14 cellular contexts compared by ENCODE assay signal in genomic region chr12:31727197-31727596, GRCh38. TPM values are rescaled to one million over a fixed set of nuclear protein-coding genes. Genes with fewer than 3 reads are reported as not detected.
DNase-seq lines count a peak whose midpoint lies in the region; ATAC-seq and TF ChIP-seq lines count a peak whose summit lies in the region.
"Had no signal": no experiment of that assay in that cellular context is flagged by ENCODE, and none has a peak within 500 bp of the region (broad histone marks: within the 10 kb centered on the region; RNA-seq: fewer than 3 reads in every experiment).

No MANE protein-coding gene starts in this region.

- no peak for ATAC-seq in stimulated activated naive CD8-positive, alpha-beta T cell treated with anti-CD3 and anti-CD28 coated beads, Interleukin-15, Interleukin-2, amounts not matched to agents 100 U/mL and 50 U/mL, for 24 hours
- no peak for ATAC-seq in T-helper 17 cell
- no peak for ATAC-seq in left lung
- ATAC-seq: PC-3, psoas muscle, upper lobe of right lung had no signal

- H3K4me1 ChIP-seq in left lung = peaks cover 7 to 53% of the 10 kb centered on the region in 2 donors

- intact Hi-C loops in left lung (cut with DNase I) = no loop called here

- H3K4me3 Mint-ChIP-seq in stimulated activated naive CD8-positive, alpha-beta T cell treated with anti-CD3 and anti-CD28 coated beads, Interleukin-15, Interleukin-2, amounts not matched to agents 100 ng/mL and 50 ng/mL, for 24 hours = peak overlapping the region; percentile 24
- no peak overlapping the region for H3K4me3 Mint-ChIP-seq in T-helper 17 cell
- H3K4me3 Mint-ChIP-seq in mesothelial cell of epicardium = peak overlapping the region; percentile 10

- no peaks in the 10 kb centered on the region for H3K36me3 ChIP-seq in left lung
- H3K36me3 ChIP-seq: BE2C, upper lobe of right lung had no signal

- H3K36me3 Mint-ChIP-seq in stimulated activated naive CD8-positive, alpha-beta T cell treated with anti-CD3 and anti-CD28 coated beads, Interleukin-15, Interleukin-2, amounts not matched to agents 100 ng/mL and 50 ng/mL, for 24 hours (ENCODE audit: low read depth) = peaks cover 17% of the 10 kb centered on the region
- H3K36me3 Mint-ChIP-seq in T-helper 17 cell (ENCODE audit: low read depth) (no peaks in the 10 kb centered on the region), mesothelial cell of epicardium (peaks cover 23% of the 10 kb centered on the region)

- no peaks in the 10 kb centered on the region for H3K9me3 ChIP-seq in T-helper 17 cell (ENCODE audit: control insufficient read depth, low read length, poor library complexity, severe bottlenecking)
- peaks cover 0 to 9% of the 10 kb centered on the region in 2 donors for H3K9me3 ChIP-seq in left lung
- H3K9me3 ChIP-seq: BE2C, psoas muscle, upper lobe of right lung had no signal

- H3K27ac ChIP-seq in left lung = peak overlapping the region in 1 of 2 donors; percentile 94

- H3K27me3 ChIP-seq in left lung = no peaks in the 10 kb centered on the region
- H3K27me3 ChIP-seq: BE2C, upper lobe of right lung had no signal

- peaks cover 5% of the 10 kb centered on the region for H3K9me3 Mint-ChIP-seq in stimulated activated naive CD8-positive, alpha-beta T cell treated with anti-CD3 and anti-CD28 coated beads, Interleukin-15, Interleukin-2, amounts not matched to agents 100 ng/mL and 50 ng/mL, for 24 hours
- peaks cover 10% of the 10 kb centered on the region for H3K9me3 Mint-ChIP-seq in mesothelial cell of epicardium

- peaks cover 72% of the 10 kb centered on the region for H3K4me1 Mint-ChIP-seq in stimulated activated naive CD8-positive, alpha-beta T cell treated with anti-CD3 and anti-CD28 coated beads, Interleukin-15, Interleukin-2, amounts not matched to agents 100 ng/mL and 50 ng/mL, for 24 hours (ENCODE audit: low read depth)
- H3K4me1 Mint-ChIP-seq in T-helper 17 cell = peaks cover 28% of the 10 kb centered on the region
- H3K4me1 Mint-ChIP-seq in mesothelial cell of epicardium = peaks cover 30% of the 10 kb centered on the region

- no peak overlapping the region for H3K4me3 ChIP-seq in left lung

- no peak for DNase-seq in stimulated activated naive CD8-positive, alpha-beta T cell treated with anti-CD3 and anti-CD28 coated beads, Interleukin-15, Interleukin-2, amounts not matched to agents 100 U/mL and 50 U/mL, for 24 hours
- no peak for DNase-seq in T-helper 17 cell
- DNase-seq in mesothelial cell of epicardium (ENCODE audit: low spot score in 2 of 2, unreplicated experiment in 2 of 2) = no peak
- DNase-seq in stimulated activated CD4-positive, alpha-beta T cell treated with anti-CD3 and anti-CD28 coated beads, Interleukin-4, amount 100 ng/mL, for 1 hour = no peak
- DNase-seq in COLO668 (lab: John Stamatoyannopoulos, UW; ENCODE audit: unreplicated experiment) = no peak
- DNase-seq in NCI-H524 treated with DMSO at 0.1 percent for 48 hours (lab: John Stamatoyannopoulos, UW) = no peak
- no peak for DNase-seq in left lung
- DNase-seq: BE2C, NCI-H1105 treated with DMSO at 0.1 percent for 48 hours, NCI-H345, PC-3, psoas muscle, upper lobe of right lung had no signal

- TF ChIP-seq CTCF in mesothelial cell of epicardium (IDR thresholded peaks at IDR 0.05; ENCODE audit: unreplicated experiment) (no peak), left lung (IDR thresholded peaks at IDR 0.05) (no peak)

- H3K27ac Mint-ChIP-seq in stimulated activated naive CD8-positive, alpha-beta T cell treated with anti-CD3 and anti-CD28 coated beads, Interleukin-15, Interleukin-2, amounts not matched to agents 100 ng/mL and 50 ng/mL, for 24 hours = no peak overlapping the region
- H3K27ac Mint-ChIP-seq in T-helper 17 cell (peak overlapping the region; percentile 79), mesothelial cell of epicardium (no peak overlapping the region)

- no peaks in the 10 kb centered on the region for H3K27me3 Mint-ChIP-seq in stimulated activated naive CD8-positive, alpha-beta T cell treated with anti-CD3 and anti-CD28 coated beads, Interleukin-15, Interleukin-2, amounts not matched to agents 100 ng/mL and 50 ng/mL, for 24 hours
- H3K27me3 Mint-ChIP-seq in T-helper 17 cell = no peaks in the 10 kb centered on the region
- H3K27me3 Mint-ChIP-seq in mesothelial cell of epicardium (ENCODE audit: low read depth) = no peaks in the 10 kb centered on the region

RNA-seq across cellular contexts. Expression of gene AMN1, which starts 1.6 kb away (rescaled TPM):
- total RNA-seq in T-helper 17 cell = 1 to 10 TPM; 2.0 to 4.6 TPM
- total RNA-seq in mesothelial cell of epicardium = 14.6 to 17.5 TPM (median 15.3 TPM) in 3 replicates
- 10 to 100 TPM in 1 of 2 donors, 1 to 10 TPM in 1; 6.6 to 11.5 TPM for total RNA-seq in left lung
